19 cellular contexts compared by ENCODE assay signal in the genomic region with DNA sequence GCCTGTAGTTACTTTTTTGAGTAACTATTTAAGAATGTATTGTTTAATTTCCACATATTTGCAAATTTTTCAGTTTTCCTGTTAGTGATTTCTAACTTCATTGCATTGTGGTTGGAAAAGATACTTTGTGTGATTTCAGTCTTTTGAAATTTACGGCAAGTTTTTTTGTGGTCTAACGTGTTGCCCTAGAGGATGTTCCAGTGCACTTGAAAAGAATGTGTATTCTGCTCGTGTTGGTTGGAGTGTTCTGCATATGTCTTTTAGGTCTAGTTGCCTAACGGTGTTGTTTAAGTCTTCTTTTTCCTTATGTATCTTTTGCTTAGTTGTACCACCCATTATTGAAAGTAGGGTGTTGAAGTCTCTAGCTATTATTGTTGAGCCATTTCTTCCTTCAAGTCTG. TPM values are rescaled to one million over a fixed set of nuclear protein-coding genes. Genes with fewer than 3 reads are reported as not detected.
DNase-seq lines count a peak whose midpoint lies in the region; ATAC-seq lines count a peak whose summit lies in the region.
"Had no signal": no experiment of that assay in that cellular context is flagged by ENCODE, and none has a peak within 500 bp of the region (broad histone marks: within the 10 kb centered on the region; RNA-seq: fewer than 3 reads in every experiment).

No MANE protein-coding gene starts in this region.

- H3K27ac Mint-ChIP-seq in activated T-cell treated with anti-CD3 and anti-CD28 coated beads, Interleukin-2, amount 50 U/mL, for 72 hours, result no peak overlapping the region
- peak overlapping the region; percentile 72 for H3K27ac Mint-ChIP-seq in T-helper 1 cell treated with Interleukin-12 subunit alpha and Interleukin-12 subunit beta and Interleukin-4 antibody, amounts not matched to agents 30 μg/mL and 1 μg/mL, for 36 hours
- H3K27ac Mint-ChIP-seq in activated naive CD8-positive, alpha-beta T cell treated with anti-CD3 and anti-CD28 coated beads for 36 hours, result peak overlapping the region; percentile 49
- no peak overlapping the region for H3K27ac Mint-ChIP-seq in stimulated activated effector memory CD8-positive, alpha-beta T cell treated with anti-CD3 and anti-CD28 coated beads, Interleukin-12 subunit alpha, Interleukin-12 subunit beta, amount 100 ng/mL, for 72 hours

- H3K4me3 Mint-ChIP-seq in activated T-cell treated with anti-CD3 and anti-CD28 coated beads, Interleukin-2, amount 50 U/mL, for 72 hours, result peak overlapping the region; percentile 39 to 48
- no peak overlapping the region for H3K4me3 Mint-ChIP-seq in T-helper 1 cell treated with Interleukin-12 subunit alpha and Interleukin-12 subunit beta and Interleukin-4 antibody, amounts not matched to agents 30 μg/mL and 1 μg/mL, for 36 hours
- H3K4me3 Mint-ChIP-seq in activated naive CD8-positive, alpha-beta T cell treated with anti-CD3 and anti-CD28 coated beads for 36 hours, result no peak overlapping the region
- H3K4me3 Mint-ChIP-seq in stimulated activated effector memory CD8-positive, alpha-beta T cell treated with anti-CD3 and anti-CD28 coated beads, Interleukin-12 subunit alpha, Interleukin-12 subunit beta, amount 100 ng/mL, for 72 hours, result peak overlapping the region; percentile 11

- peaks cover 13 to 21% of the 10 kb centered on the region in 2 donors for H3K36me3 Mint-ChIP-seq in activated T-cell treated with anti-CD3 and anti-CD28 coated beads, Interleukin-2, amount 50 U/mL, for 72 hours (ENCODE audit: insufficient read depth in 2 of 2)
- H3K36me3 Mint-ChIP-seq in T-helper 1 cell treated with Interleukin-12 subunit alpha and Interleukin-12 subunit beta and Interleukin-4 antibody, amounts not matched to agents 30 μg/mL and 1 μg/mL, for 36 hours (ENCODE audit: low read depth), result peaks cover 30% of the 10 kb centered on the region
- peaks cover 67% of the 10 kb centered on the region for H3K36me3 Mint-ChIP-seq in activated naive CD8-positive, alpha-beta T cell treated with anti-CD3 and anti-CD28 coated beads for 36 hours
- peaks cover 26% of the 10 kb centered on the region for H3K36me3 Mint-ChIP-seq in stimulated activated effector memory CD8-positive, alpha-beta T cell treated with anti-CD3 and anti-CD28 coated beads, Interleukin-12 subunit alpha, Interleukin-12 subunit beta, amount 100 ng/mL, for 72 hours

- peaks cover 39% of the 10 kb centered on the region for H3K4me1 Mint-ChIP-seq in activated T-cell treated with anti-CD3 and anti-CD28 coated beads, Interleukin-2, amount 50 U/mL, for 72 hours (ENCODE audit: low read depth)
- peaks cover 17% of the 10 kb centered on the region for H3K4me1 Mint-ChIP-seq in T-helper 1 cell treated with Interleukin-12 subunit alpha and Interleukin-12 subunit beta and Interleukin-4 antibody, amounts not matched to agents 30 μg/mL and 1 μg/mL, for 36 hours (ENCODE audit: low read depth)
- H3K4me1 Mint-ChIP-seq in activated naive CD8-positive, alpha-beta T cell treated with anti-CD3 and anti-CD28 coated beads for 36 hours, result peaks cover 48% of the 10 kb centered on the region
- H3K4me1 Mint-ChIP-seq in stimulated activated effector memory CD8-positive, alpha-beta T cell treated with anti-CD3 and anti-CD28 coated beads, Interleukin-12 subunit alpha, Interleukin-12 subunit beta, amount 100 ng/mL, for 72 hours, result peaks cover 49% of the 10 kb centered on the region

- DNase-seq in activated T-cell treated with anti-CD3 and anti-CD28 coated beads, Interleukin-2, amount 50 U/mL, for 72 hours, result no peak
- no peak for DNase-seq in activated T-cell treated with anti-CD3 and anti-CD28 coated beads, Interleukin-2, amount 50 U/mL, for 48 hours
- DNase-seq in activated naive CD8-positive, alpha-beta T cell treated with anti-CD3 and anti-CD28 coated beads for 36 hours, result no peak
- DNase-seq in stimulated activated effector memory CD8-positive, alpha-beta T cell treated with anti-CD3 and anti-CD28 coated beads, Interleukin-12 subunit alpha, Interleukin-12 subunit beta, amount 100 ng/mL, for 72 hours (ENCODE audit: low spot score in 2 of 2), result no peak
- no peak for DNase-seq in NOMO-1 (lab: John Stamatoyannopoulos, UW; ENCODE audit: unreplicated experiment in 2 of 2)
- DNase-seq: CD4-positive, alpha-beta memory T cell; DMS153; GF-D8; GM23248; KBM-7; NCI-H1694 treated with DMSO at 0.1 percent for 48 hours; NCI-H510A; NCI-H748 treated with DMSO at 0.1 percent for 48 hours; NK-92 treated with Interleukin-12 subunit alpha and Interleukin-12 subunit beta, amount 100 ng/mL, for 24 hours; OCI-M1; Right ventricle myocardium superior had no signal

- no peaks in the 10 kb centered on the region for H3K27me3 Mint-ChIP-seq in activated T-cell treated with anti-CD3 and anti-CD28 coated beads, Interleukin-2, amount 50 U/mL, for 72 hours (ENCODE audit: low read depth)
- no peaks in the 10 kb centered on the region for H3K27me3 Mint-ChIP-seq in T-helper 1 cell treated with Interleukin-12 subunit alpha and Interleukin-12 subunit beta and Interleukin-4 antibody, amounts not matched to agents 30 μg/mL and 1 μg/mL, for 36 hours (ENCODE audit: low read depth)
- H3K27me3 Mint-ChIP-seq in activated naive CD8-positive, alpha-beta T cell treated with anti-CD3 and anti-CD28 coated beads for 36 hours, result no peaks in the 10 kb centered on the region
- H3K27me3 Mint-ChIP-seq: CD4-positive, alpha-beta memory T cell had no signal

- H3K9me3 Mint-ChIP-seq in activated T-cell treated with anti-CD3 and anti-CD28 coated beads, Interleukin-2, amount 50 U/mL, for 72 hours, result peaks cover 0 to 11% of the 10 kb centered on the region in 2 donors
- peaks cover 38% of the 10 kb centered on the region for H3K9me3 Mint-ChIP-seq in T-helper 1 cell treated with Interleukin-12 subunit alpha and Interleukin-12 subunit beta and Interleukin-4 antibody, amounts not matched to agents 30 μg/mL and 1 μg/mL, for 36 hours
- H3K9me3 Mint-ChIP-seq in activated naive CD8-positive, alpha-beta T cell treated with anti-CD3 and anti-CD28 coated beads for 36 hours, result peaks cover 34% of the 10 kb centered on the region
- no peaks in the 10 kb centered on the region for H3K9me3 Mint-ChIP-seq in stimulated activated effector memory CD8-positive, alpha-beta T cell treated with anti-CD3 and anti-CD28 coated beads, Interleukin-12 subunit alpha, Interleukin-12 subunit beta, amount 100 ng/mL, for 72 hours

- ATAC-seq in activated T-cell treated with anti-CD3 and anti-CD28 coated beads, Interleukin-2, amount 50 U/mL, for 72 hours (replicated peaks in 1 of 2), result peak in 1 of 2 donors; percentile 27
- ATAC-seq in stimulated activated effector memory CD8-positive, alpha-beta T cell treated with anti-CD3 and anti-CD28 coated beads, Interleukin-12 subunit alpha, Interleukin-12 subunit beta, amount 100 ng/mL, for 72 hours, result peak; percentile 55
- no peak for ATAC-seq in GM21619 (IDR thresholded peaks at IDR 0.05; ENCODE audit: unreplicated experiment)
- ATAC-seq: HCT116 had no signal

RNA-seq across cellular contexts. Expression of a gene that starts 59.7 kb away (rescaled TPM):
- total RNA-seq in activated T-cell treated with anti-CD3 and anti-CD28 coated beads, Interleukin-2, amount 50 U/mL, for 72 hours, result 10 to 100 TPM; 24.0 to 33.3 TPM
- total RNA-seq in activated naive CD8-positive, alpha-beta T cell treated with anti-CD3 and anti-CD28 coated beads for 36 hours, result 10 to 100 TPM; 25.9 to 27.6 TPM

Comparison
In these comparisons a context has a peak if more than half of its experiments do, and no peak if none do; other contexts are left out.
1. H3K27ac Mint-ChIP-seq: peak in T-helper 1 cell treated with Interleukin-12 subunit alpha and Interleukin-12 subunit beta and Interleukin-4 antibody, amounts not matched to agents 30 μg/mL and 1 μg/mL, for 36 hours (single experiment) and activated naive CD8-positive, alpha-beta T cell treated with anti-CD3 and anti-CD28 coated beads for 36 hours (single experiment); none in activated T-cell treated with anti-CD3 and anti-CD28 coated beads, Interleukin-2, amount 50 U/mL, for 72 hours (single experiment) and stimulated activated effector memory CD8-positive, alpha-beta T cell treated with anti-CD3 and anti-CD28 coated beads, Interleukin-12 subunit alpha, Interleukin-12 subunit beta, amount 100 ng/mL, for 72 hours (single experiment).
2. H3K4me3 Mint-ChIP-seq: peak in activated T-cell treated with anti-CD3 and anti-CD28 coated beads, Interleukin-2, amount 50 U/mL, for 72 hours (2 of 2) and stimulated activated effector memory CD8-positive, alpha-beta T cell treated with anti-CD3 and anti-CD28 coated beads, Interleukin-12 subunit alpha, Interleukin-12 subunit beta, amount 100 ng/mL, for 72 hours (single experiment); none in T-helper 1 cell treated with Interleukin-12 subunit alpha and Interleukin-12 subunit beta and Interleukin-4 antibody, amounts not matched to agents 30 μg/mL and 1 μg/mL, for 36 hours (single experiment) and activated naive CD8-positive, alpha-beta T cell treated with anti-CD3 and anti-CD28 coated beads for 36 hours (single experiment).